Comparison of ENCODE assay signal across 27 cellular contexts in genomic region chr2:22517141-22517540, GRCh38.
"Had no signal": no experiment of that assay in that cellular context is flagged by ENCODE, and none has a peak within 500 bp of the region (broad histone marks: within the 10 kb centered on the region; RNA-seq: fewer than 3 reads in every experiment).

No MANE protein-coding gene starts in this region.

- DNase-seq: colonic mucosa; cortex of kidney; dermis blood vessel endothelial cell; dorsolateral prefrontal cortex; effector CD4-positive, alpha-beta T cell; effector CD8-positive, alpha-beta T cell; effector memory CD4-positive, alpha-beta T cell; effector memory CD8-positive, alpha-beta T cell; endodermal cell; erythroblast; esophagus squamous epithelium; foreskin fibroblast; foreskin keratinocyte; foreskin melanocyte; gastrocnemius medialis; glutamatergic neuron; head of caudate nucleus; heart left ventricle; heart right ventricle had no signal

- H3K36me3 ChIP-seq: colonic mucosa, esophagus muscularis mucosa, esophagus squamous epithelium, gastrocnemius medialis, gastroesophageal sphincter, heart left ventricle, heart right ventricle had no signal

- H3K9me3 ChIP-seq: colonic mucosa, esophagus muscularis mucosa, esophagus squamous epithelium, gastrocnemius medialis, gastroesophageal sphincter had no signal

- H3K27ac ChIP-seq: colonic mucosa, coronary artery, dorsolateral prefrontal cortex, epithelial cell of prostate, esophagus muscularis mucosa, esophagus squamous epithelium, foreskin keratinocyte, gastrocnemius medialis, gastroesophageal sphincter, heart left ventricle, heart right ventricle had no signal

- H3K4me1 ChIP-seq: colonic mucosa, esophagus muscularis mucosa, esophagus squamous epithelium, foreskin keratinocyte, gastrocnemius medialis, gastroesophageal sphincter, heart left ventricle, heart right ventricle had no signal

- ATAC-seq: effector memory CD8-positive, alpha-beta T cell; esophagus mucosa; foreskin keratinocyte; gastrocnemius medialis; gastroesophageal sphincter; heart left ventricle; heart right ventricle had no signal

- FAIRE-seq: colon, endometrium, endothelial cell of umbilical vein had no signal

- H3K4me3 ChIP-seq: colonic mucosa, coronary artery, dorsolateral prefrontal cortex, esophagus muscularis mucosa, esophagus squamous epithelium, gastrocnemius medialis, gastroesophageal sphincter, heart left ventricle, heart right ventricle had no signal
